In the genomic region with DNA sequence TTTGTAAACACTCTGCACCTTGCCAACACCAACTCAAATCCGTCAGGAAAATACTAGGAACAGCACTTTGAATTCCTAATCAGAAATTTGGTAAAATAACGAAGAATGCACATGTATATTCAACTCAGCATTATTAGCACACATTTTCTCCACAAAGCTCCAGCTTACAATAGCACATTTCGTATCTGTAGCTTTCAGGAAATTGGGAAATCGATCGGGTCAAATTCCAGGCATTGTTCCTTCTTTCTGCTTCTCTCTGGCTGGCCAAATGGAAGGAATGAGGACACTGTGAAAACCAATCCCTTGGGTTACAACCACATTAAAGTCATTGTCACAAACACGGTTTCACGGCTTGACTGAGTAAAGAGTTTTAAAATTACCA, we compare ENCODE assay signal across 1 cellular context.
TF ChIP-seq lines count a peak whose summit lies in the region.

No MANE protein-coding gene starts in this region.

TF ChIP-seq in WTC11, 78 proteins besides CTCF, POLR2A, EP300 and RAD21 (continued from another document):
- TF ChIP-seq, protein P1, sequence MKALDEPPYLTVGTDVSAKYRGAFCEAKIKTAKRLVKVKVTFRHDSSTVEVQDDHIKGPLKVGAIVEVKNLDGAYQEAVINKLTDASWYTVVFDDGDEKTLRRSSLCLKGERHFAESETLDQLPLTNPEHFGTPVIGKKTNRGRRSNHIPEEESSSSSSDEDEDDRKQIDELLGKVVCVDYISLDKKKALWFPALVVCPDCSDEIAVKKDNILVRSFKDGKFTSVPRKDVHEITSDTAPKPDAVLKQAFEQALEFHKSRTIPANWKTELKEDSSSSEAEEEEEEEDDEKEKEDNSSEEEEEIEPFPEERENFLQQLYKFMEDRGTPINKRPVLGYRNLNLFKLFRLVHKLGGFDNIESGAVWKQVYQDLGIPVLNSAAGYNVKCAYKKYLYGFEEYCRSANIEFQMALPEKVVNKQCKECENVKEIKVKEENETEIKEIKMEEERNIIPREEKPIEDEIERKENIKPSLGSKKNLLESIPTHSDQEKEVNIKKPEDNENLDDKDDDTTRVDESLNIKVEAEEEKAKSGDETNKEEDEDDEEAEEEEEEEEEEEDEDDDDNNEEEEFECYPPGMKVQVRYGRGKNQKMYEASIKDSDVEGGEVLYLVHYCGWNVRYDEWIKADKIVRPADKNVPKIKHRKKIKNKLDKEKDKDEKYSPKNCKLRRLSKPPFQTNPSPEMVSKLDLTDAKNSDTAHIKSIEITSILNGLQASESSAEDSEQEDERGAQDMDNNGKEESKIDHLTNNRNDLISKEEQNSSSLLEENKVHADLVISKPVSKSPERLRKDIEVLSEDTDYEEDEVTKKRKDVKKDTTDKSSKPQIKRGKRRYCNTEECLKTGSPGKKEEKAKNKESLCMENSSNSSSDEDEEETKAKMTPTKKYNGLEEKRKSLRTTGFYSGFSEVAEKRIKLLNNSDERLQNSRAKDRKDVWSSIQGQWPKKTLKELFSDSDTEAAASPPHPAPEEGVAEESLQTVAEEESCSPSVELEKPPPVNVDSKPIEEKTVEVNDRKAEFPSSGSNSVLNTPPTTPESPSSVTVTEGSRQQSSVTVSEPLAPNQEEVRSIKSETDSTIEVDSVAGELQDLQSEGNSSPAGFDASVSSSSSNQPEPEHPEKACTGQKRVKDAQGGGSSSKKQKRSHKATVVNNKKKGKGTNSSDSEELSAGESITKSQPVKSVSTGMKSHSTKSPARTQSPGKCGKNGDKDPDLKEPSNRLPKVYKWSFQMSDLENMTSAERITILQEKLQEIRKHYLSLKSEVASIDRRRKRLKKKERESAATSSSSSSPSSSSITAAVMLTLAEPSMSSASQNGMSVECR (CRISPR knock-in tag; IDR thresholded peaks at IDR 0.05; ENCODE audit: borderline replicate concordance): no peak
- no peak for TF ChIP-seq GRHL2 (CRISPR knock-in tag; IDR thresholded peaks at IDR 0.05; ENCODE audit: insufficient replicate concordance, severe bottlenecking)
- TF ChIP-seq GABPB1 (CRISPR knock-in tag; IDR thresholded peaks at IDR 0.05): no peak; the same call in 1 of the 2 replicates
- TF ChIP-seq, protein P2, sequence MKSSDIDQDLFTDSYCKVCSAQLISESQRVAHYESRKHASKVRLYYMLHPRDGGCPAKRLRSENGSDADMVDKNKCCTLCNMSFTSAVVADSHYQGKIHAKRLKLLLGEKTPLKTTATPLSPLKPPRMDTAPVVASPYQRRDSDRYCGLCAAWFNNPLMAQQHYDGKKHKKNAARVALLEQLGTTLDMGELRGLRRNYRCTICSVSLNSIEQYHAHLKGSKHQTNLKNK (CRISPR knock-in tag; IDR thresholded peaks at IDR 0.05): no peak
- no peak for TF ChIP-seq OVOL2 (CRISPR knock-in tag; IDR thresholded peaks at IDR 0.05; ENCODE audit: borderline replicate concordance)
- no peak for TF ChIP-seq JAZF1 (CRISPR knock-in tag; IDR thresholded peaks at IDR 0.05)
- no peak for TF ChIP-seq NFYB (CRISPR knock-in tag; conservative IDR thresholded peaks at IDR 0.05; ENCODE audit: low read depth)
- TF ChIP-seq, protein P3, sequence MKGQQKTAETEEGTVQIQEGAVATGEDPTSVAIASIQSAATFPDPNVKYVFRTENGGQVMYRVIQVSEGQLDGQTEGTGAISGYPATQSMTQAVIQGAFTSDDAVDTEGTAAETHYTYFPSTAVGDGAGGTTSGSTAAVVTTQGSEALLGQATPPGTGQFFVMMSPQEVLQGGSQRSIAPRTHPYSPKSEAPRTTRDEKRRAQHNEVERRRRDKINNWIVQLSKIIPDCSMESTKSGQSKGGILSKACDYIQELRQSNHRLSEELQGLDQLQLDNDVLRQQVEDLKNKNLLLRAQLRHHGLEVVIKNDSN (CRISPR knock-in tag; IDR thresholded peaks at IDR 0.05): no peak
